ENCODE assay signal across 19 cellular contexts in genomic region chr2:221205103-221205502, GRCh38.
A peak's percentile ranks its signal among the peaks of the same experiment; 100 is the strongest.
DNase-seq lines count a peak whose midpoint lies in the region; TF ChIP-seq lines count a peak whose summit lies in the region.
"Had no signal": no experiment of that assay in that cellular context is flagged by ENCODE, and none has a peak within 500 bp of the region (broad histone marks: within the 10 kb centered on the region; RNA-seq: fewer than 3 reads in every experiment).

No MANE protein-coding gene starts in this region.

- no peak for TF ChIP-seq CTCF in chondrocyte (IDR thresholded peaks at IDR 0.05)

- no peaks in the 10 kb centered on the region for H3K4me1 Mint-ChIP-seq in activated naive CD4-positive, alpha-beta T cell treated with anti-CD3 and anti-CD28 coated beads for 36 hours (ENCODE audit: low read depth)
- no peaks in the 10 kb centered on the region for H3K4me1 Mint-ChIP-seq in chondrocyte (ENCODE audit: low read depth)
- H3K4me1 Mint-ChIP-seq: immature natural killer cell; stimulated activated effector memory CD8-positive, alpha-beta T cell treated with anti-CD3 and anti-CD28 coated beads, Interleukin-12 subunit alpha, Interleukin-12 subunit beta, amount 100 ng/mL, for 72 hours had no signal

- CTCF ChIA-PET in activated naive CD4-positive, alpha-beta T cell treated with anti-CD3 and anti-CD28 coated beads for 36 hours (lab: Charles Lee): no interaction called here

- no peaks in the 10 kb centered on the region for H3K9me3 Mint-ChIP-seq in activated naive CD4-positive, alpha-beta T cell treated with anti-CD3 and anti-CD28 coated beads for 36 hours
- no peaks in the 10 kb centered on the region for H3K9me3 Mint-ChIP-seq in chondrocyte (ENCODE audit: low read depth)
- H3K9me3 Mint-ChIP-seq: effector memory CD8-positive, alpha-beta T cell; immature natural killer cell; stimulated activated effector memory CD8-positive, alpha-beta T cell treated with anti-CD3 and anti-CD28 coated beads, Interleukin-12 subunit alpha, Interleukin-12 subunit beta, amount 100 ng/mL, for 72 hours had no signal

- H3K36me3 ChIP-seq in SJCRH30: no peaks in the 10 kb centered on the region
- H3K36me3 ChIP-seq: heart left ventricle, MG63, thyroid gland had no signal

- H3K27me3 ChIP-seq in SJCRH30: no peaks in the 10 kb centered on the region
- H3K27me3 ChIP-seq: heart left ventricle, MG63, thyroid gland had no signal

- no peaks in the 10 kb centered on the region for H3K9me3 ChIP-seq in SJCRH30 (replicated peaks)
- H3K9me3 ChIP-seq: heart left ventricle, MG63, thyroid gland had no signal

- intact Hi-C loops in activated naive CD4-positive, alpha-beta T cell treated with anti-CD3 and anti-CD28 coated beads for 36 hours (cut with micrococcal nuclease): no loop called here

- H3K27ac Mint-ChIP-seq in activated naive CD4-positive, alpha-beta T cell treated with anti-CD3 and anti-CD28 coated beads for 36 hours: no peak overlapping the region
- no peak overlapping the region for H3K27ac Mint-ChIP-seq in chondrocyte (ENCODE audit: unreplicated experiment)
- H3K27ac Mint-ChIP-seq: effector memory CD8-positive, alpha-beta T cell; immature natural killer cell; stimulated activated effector memory CD8-positive, alpha-beta T cell treated with anti-CD3 and anti-CD28 coated beads, Interleukin-12 subunit alpha, Interleukin-12 subunit beta, amount 100 ng/mL, for 72 hours had no signal

- H3K4me3 ChIP-seq in SJCRH30: no peak overlapping the region
- H3K4me3 ChIP-seq: heart left ventricle, MG63, thyroid gland had no signal

- DNase-seq in DMS53 (lab: John Stamatoyannopoulos, UW): peak; percentile 90
- peak; percentile 62 for DNase-seq in NCI-H1092 treated with DMSO at 0.1 percent for 48 hours (lab: John Stamatoyannopoulos, UW)
- DNase-seq in NCI-H345 (lab: John Stamatoyannopoulos, UW): peak; percentile 86
- peak; percentile 33 to 65 for DNase-seq in SJCRH30
- DNase-seq in activated naive CD4-positive, alpha-beta T cell treated with anti-CD3 and anti-CD28 coated beads for 36 hours: no peak
- no peak for DNase-seq in stimulated activated naive CD4-positive, alpha-beta T cell (lab: John Stamatoyannopoulos, UW)
- no peak for DNase-seq in chondrocyte (ENCODE audit: low spot score)
- DNase-seq in G401 (ENCODE audit: low spot score): no peak
- DNase-seq: activated CD4-positive, alpha-beta T cell treated with anti-CD3 and anti-CD28 coated beads, Interleukin-2, amount 50 U/mL, for 1 hour; AML-193; anterior cingulate cortex; cerebellar nuclear complex; effector memory CD8-positive, alpha-beta T cell; heart left ventricle; immature natural killer cell; MG63; RPMI8226; thyroid gland had no signal

- H3K27me3 Mint-ChIP-seq in activated naive CD4-positive, alpha-beta T cell treated with anti-CD3 and anti-CD28 coated beads for 36 hours (ENCODE audit: low read depth): no peaks in the 10 kb centered on the region
- no peaks in the 10 kb centered on the region for H3K27me3 Mint-ChIP-seq in chondrocyte (ENCODE audit: low read depth)

- H3K4me1 ChIP-seq in SJCRH30: peaks cover 13% of the 10 kb centered on the region
- H3K4me1 ChIP-seq: heart left ventricle had no signal

- H3K36me3 Mint-ChIP-seq in activated naive CD4-positive, alpha-beta T cell treated with anti-CD3 and anti-CD28 coated beads for 36 hours (ENCODE audit: low read depth): no peaks in the 10 kb centered on the region
- no peaks in the 10 kb centered on the region for H3K36me3 Mint-ChIP-seq in chondrocyte (ENCODE audit: low read depth)
- H3K36me3 Mint-ChIP-seq: immature natural killer cell; stimulated activated effector memory CD8-positive, alpha-beta T cell treated with anti-CD3 and anti-CD28 coated beads, Interleukin-12 subunit alpha, Interleukin-12 subunit beta, amount 100 ng/mL, for 72 hours had no signal

- in situ Hi-C loops in G401 (cut with HindIII; ENCODE audit: low sequenced_read_pairs): no loop called here

- no peak overlapping the region for H3K4me3 Mint-ChIP-seq in activated naive CD4-positive, alpha-beta T cell treated with anti-CD3 and anti-CD28 coated beads for 36 hours
- no peak overlapping the region for H3K4me3 Mint-ChIP-seq in chondrocyte (ENCODE audit: unreplicated experiment)
- H3K4me3 Mint-ChIP-seq: effector memory CD8-positive, alpha-beta T cell; immature natural killer cell; stimulated activated effector memory CD8-positive, alpha-beta T cell treated with anti-CD3 and anti-CD28 coated beads, Interleukin-12 subunit alpha, Interleukin-12 subunit beta, amount 100 ng/mL, for 72 hours had no signal

- H3K27ac ChIP-seq in SJCRH30: no peak overlapping the region
- H3K27ac ChIP-seq: heart left ventricle, thyroid gland had no signal

Comparison
In these comparisons a context has a peak if more than half of its experiments do, and no peak if none do; other contexts are left out.
1. DNase-seq: peak in DMS53 (single experiment), NCI-H1092 treated with DMSO at 0.1 percent for 48 hours (single experiment), NCI-H345 (single experiment) and SJCRH30 (2 of 2); none in activated naive CD4-positive, alpha-beta T cell treated with anti-CD3 and anti-CD28 coated beads for 36 hours (single experiment), stimulated activated naive CD4-positive, alpha-beta T cell (0 of 6), chondrocyte (single experiment) and G401 (single experiment).